ENCODE assay signal across 10 cellular contexts in genomic region chrX:63784346-63784901, GRCh38. TPM values are rescaled to one million over a fixed set of nuclear protein-coding genes. Genes with fewer than 3 reads are reported as not detected.
DNase-seq lines count a peak whose midpoint lies in the region; ATAC-seq and FAIRE-seq lines count a peak whose summit lies in the region.
"Had no signal": no experiment of that assay in that cellular context is flagged by ENCODE, and none has a peak within 500 bp of the region (broad histone marks: within the 10 kb centered on the region; RNA-seq: fewer than 3 reads in every experiment).

No MANE protein-coding gene starts in this region.

- no peaks in the 10 kb centered on the region for H3K27me3 Mint-ChIP-seq in central memory CD8-positive, alpha-beta T cell
- H3K27me3 Mint-ChIP-seq in activated T-helper 2 cell treated with anti-CD3 and anti-CD28 coated beads, Interferon-gamma antibody, Interleukin-2, Interleukin-4, amounts not matched to agents 10 μg/mL and 5 μg/mL and 100 μg/mL, durations not matched to agents 14 hours and 24 hours and 36 hours (ENCODE audit: low read depth): peaks cover 3% of the 10 kb centered on the region
- H3K27me3 Mint-ChIP-seq in activated T-cell treated with anti-CD3 and anti-CD28 coated beads, Interleukin-2, amount 50 U/mL, for 24 hours: peaks cover 51% of the 10 kb centered on the region

- in situ Hi-C loops in GM23248 (cut with MboI): no loop called here

- DNase-seq in GM23248 (no peak), small intestine (peak; percentile 26)
- no peak for DNase-seq in central memory CD8-positive, alpha-beta T cell (ENCODE audit: low spot score in 2 of 2)
- DNase-seq in activated T-helper 2 cell treated with anti-CD3 and anti-CD28 coated beads, Interferon-gamma antibody, Interleukin-2, Interleukin-4, amounts not matched to agents 10 μg/mL and 5 μg/mL and 100 μg/mL, durations not matched to agents 14 hours and 24 hours and 36 hours (ENCODE audit: low spot score): no peak
- DNase-seq in activated CD8-positive, alpha-beta memory T cell treated with anti-CD3 and anti-CD28 coated beads, Interleukin-2, amount 50 U/mL, for 4 hours: no peak
- no peak for DNase-seq in activated CD4-positive, alpha-beta T cell treated with anti-CD3 and anti-CD28 coated beads, Interleukin-2, amount 50 U/mL, for 4 hours
- no peak for DNase-seq in activated T-cell treated with anti-CD3 and anti-CD28 coated beads, Interleukin-2, amount 50 U/mL, for 24 hours
- DNase-seq: KBM-7 had no signal

- H3K27ac Mint-ChIP-seq in central memory CD8-positive, alpha-beta T cell (ENCODE audit: low read depth): no peak overlapping the region
- no peak overlapping the region for H3K27ac Mint-ChIP-seq in activated T-helper 2 cell treated with anti-CD3 and anti-CD28 coated beads, Interferon-gamma antibody, Interleukin-2, Interleukin-4, amounts not matched to agents 10 μg/mL and 5 μg/mL and 100 μg/mL, durations not matched to agents 14 hours and 24 hours and 36 hours
- H3K27ac Mint-ChIP-seq in activated T-cell treated with anti-CD3 and anti-CD28 coated beads, Interleukin-2, amount 50 U/mL, for 24 hours: no peak overlapping the region
- H3K27ac Mint-ChIP-seq: activated T-helper 1 cell treated with anti-CD3 and anti-CD28 coated beads, Interleukin-12 subunit alpha, Interleukin-12 subunit beta, Interleukin-2, Interleukin-4 antibody, amounts not matched to agents 30 ng/mL and 10 ng/mL and 1 ng/mL, durations not matched to agents 14 hours and 24 hours and 36 hours had no signal

- H3K9me2 ChIP-seq in GM23248 (ENCODE audit: insufficient read depth): no peaks in the 10 kb centered on the region

- no peak overlapping the region for H3K4me2 ChIP-seq in GM23248 (ENCODE audit: unreplicated experiment)

- peak overlapping the region; percentile 49 for H3K4me3 Mint-ChIP-seq in central memory CD8-positive, alpha-beta T cell
- H3K4me3 Mint-ChIP-seq in activated T-helper 2 cell treated with anti-CD3 and anti-CD28 coated beads, Interferon-gamma antibody, Interleukin-2, Interleukin-4, amounts not matched to agents 10 μg/mL and 5 μg/mL and 100 μg/mL, durations not matched to agents 14 hours and 24 hours and 36 hours (ENCODE audit: low read depth): no peak overlapping the region
- no peak overlapping the region for H3K4me3 Mint-ChIP-seq in activated T-cell treated with anti-CD3 and anti-CD28 coated beads, Interleukin-2, amount 50 U/mL, for 24 hours

- peak overlapping the region; percentile 73; the same call in 1 of the 2 replicates for H2AFZ ChIP-seq in GM23248

- no peaks in the 10 kb centered on the region for H3K9me3 Mint-ChIP-seq in central memory CD8-positive, alpha-beta T cell
- no peaks in the 10 kb centered on the region for H3K9me3 Mint-ChIP-seq in activated T-helper 2 cell treated with anti-CD3 and anti-CD28 coated beads, Interferon-gamma antibody, Interleukin-2, Interleukin-4, amounts not matched to agents 10 μg/mL and 5 μg/mL and 100 μg/mL, durations not matched to agents 14 hours and 24 hours and 36 hours
- H3K9me3 Mint-ChIP-seq in activated T-cell treated with anti-CD3 and anti-CD28 coated beads, Interleukin-2, amount 50 U/mL, for 24 hours: peaks cover 3% of the 10 kb centered on the region

- WGBS in GM23248 (ENCODE audit: low coverage in 1 of 2, low lambda C conversion rate in 2 of 2, missing lambda C conversion rate in 2 of 2), 2 experiments: 0% methylated on average over 1 to 4 of the region's 4 CpGs
- WGBS in small intestine, 3 donors: 0 to 50% (median 10%) methylated on average over 3 to 4 of the region's 4 CpGs

- H3K36me3 Mint-ChIP-seq in central memory CD8-positive, alpha-beta T cell (ENCODE audit: insufficient read depth): no peaks in the 10 kb centered on the region
- H3K36me3 Mint-ChIP-seq in activated T-helper 2 cell treated with anti-CD3 and anti-CD28 coated beads, Interferon-gamma antibody, Interleukin-2, Interleukin-4, amounts not matched to agents 10 μg/mL and 5 μg/mL and 100 μg/mL, durations not matched to agents 14 hours and 24 hours and 36 hours (ENCODE audit: low read depth): no peaks in the 10 kb centered on the region
- H3K36me3 Mint-ChIP-seq in activated T-cell treated with anti-CD3 and anti-CD28 coated beads, Interleukin-2, amount 50 U/mL, for 24 hours (ENCODE audit: low read depth): no peaks in the 10 kb centered on the region

- no peaks in the 10 kb centered on the region for H3K9me3 ChIP-seq in GM23248 (ENCODE audit: low read depth)
- no peaks in the 10 kb centered on the region for H3K9me3 ChIP-seq in small intestine (ENCODE audit: control insufficient read depth, low read depth)

- no peaks in the 10 kb centered on the region for H3K4me1 ChIP-seq in GM23248 (ENCODE audit: insufficient read depth)
- no peaks in the 10 kb centered on the region for H3K4me1 ChIP-seq in small intestine (ENCODE audit: control insufficient read depth in 2 of 2, insufficient read depth in 1 of 2, low read depth in 1 of 2, low read length in 1 of 2)

- H3K27me3 ChIP-seq in GM23248 (replicated peaks; ENCODE audit: insufficient read depth) (no peaks in the 10 kb centered on the region), layer of hippocampus (ENCODE audit: control insufficient read depth, insufficient read depth, low read length) (no peaks in the 10 kb centered on the region), small intestine (ENCODE audit: control insufficient read depth in 2 of 2, insufficient read depth in 2 of 2, low read length in 2 of 2) (no peaks in the 10 kb centered on the region)

- peak overlapping the region; percentile 63; the same call in 1 of the 2 replicates for H3K4me3 ChIP-seq in GM23248
- peak overlapping the region in 1 of 2 donors; percentile 56 for H3K4me3 ChIP-seq in small intestine (ENCODE audit: low read depth in 1 of 2, low read length in 2 of 2)

- no peaks in the 10 kb centered on the region for H4K20me1 ChIP-seq in GM23248 (ENCODE audit: insufficient read depth)

- no peaks in the 10 kb centered on the region for H3K4me1 Mint-ChIP-seq in central memory CD8-positive, alpha-beta T cell
- H3K4me1 Mint-ChIP-seq in activated T-helper 2 cell treated with anti-CD3 and anti-CD28 coated beads, Interferon-gamma antibody, Interleukin-2, Interleukin-4, amounts not matched to agents 10 μg/mL and 5 μg/mL and 100 μg/mL, durations not matched to agents 14 hours and 24 hours and 36 hours (ENCODE audit: low read depth): no peaks in the 10 kb centered on the region
- H3K4me1 Mint-ChIP-seq in activated T-cell treated with anti-CD3 and anti-CD28 coated beads, Interleukin-2, amount 50 U/mL, for 24 hours (ENCODE audit: low read depth): no peaks in the 10 kb centered on the region

- no peak for ATAC-seq in central memory CD8-positive, alpha-beta T cell (replicated peaks; ENCODE audit: extremely low read depth, poor library complexity, severe bottlenecking)

- H3K27ac ChIP-seq in GM23248 (no peak overlapping the region), layer of hippocampus (ENCODE audit: low read depth, low read length) (peak overlapping the region; percentile 44), small intestine (ENCODE audit: low read depth in 1 of 2, low read length in 1 of 2) (peak overlapping the region; percentile 50 to 74)

- H3K79me2 ChIP-seq in GM23248 (ENCODE audit: insufficient read depth): no peaks in the 10 kb centered on the region

- H3K9ac ChIP-seq in GM23248: no peak overlapping the region

- no peaks in the 10 kb centered on the region for H3F3A ChIP-seq in GM23248 (ENCODE audit: insufficient read depth)

- no peaks in the 10 kb centered on the region for H3K36me3 ChIP-seq in GM23248 (ENCODE audit: low read depth)
- no peaks in the 10 kb centered on the region for H3K36me3 ChIP-seq in small intestine (ENCODE audit: control insufficient read depth in 2 of 2, insufficient read depth in 2 of 2, low read length in 2 of 2)

- intact Hi-C loops in activated T-helper 2 cell treated with anti-CD3 and anti-CD28 coated beads, Interferon-gamma antibody, Interleukin-2, Interleukin-4, amounts not matched to agents 10 μg/mL and 5 μg/mL and 100 μg/mL, durations not matched to agents 14 hours and 24 hours and 36 hours (cut with micrococcal nuclease): no loop called here

- FAIRE-seq in small intestine (lab: Jason Lieb, UNC): no peak

RNA-seq across cellular contexts. Expression of gene ARHGEF9, which starts 0.6 kb away (rescaled TPM):
- 13.5 and 14.8 TPM in 2 replicates for total RNA-seq in GM23248 (2014; rRNA removed; shearing (Covaris generic))
- 10.9 and 11.1 TPM in 2 replicates for polyA plus RNA-seq in GM23248 (2016; fragmentation: Nextera tagmentation; extraction: Ambion mirVana)
- 10 to 100 TPM; 16.5 to 38.9 (median 19.7) TPM for polyA plus RNA-seq in small intestine
- total RNA-seq in activated T-helper 2 cell treated with anti-CD3 and anti-CD28 coated beads, Interferon-gamma antibody, Interleukin-2, Interleukin-4, amounts not matched to agents 10 μg/mL and 5 μg/mL and 100 μg/mL, durations not matched to agents 14 hours and 24 hours and 36 hours: 19.8 and 20.4 TPM in 2 replicates
